ENCODE assay signal across 8 cellular contexts in genomic region chr10:81874878-81875679, GRCh38. TPM values are rescaled to one million over a fixed set of nuclear protein-coding genes. Genes with fewer than 3 reads are reported as not detected.
DNase-seq lines count a peak whose midpoint lies in the region; ATAC-seq and TF ChIP-seq lines count a peak whose summit lies in the region.

Gene NRG3 (plus strand): TSS chr10:81875194.

- H3K4me1 Mint-ChIP-seq in chondrocyte (ENCODE audit: low read depth): peaks cover 4% of the 10 kb centered on the region
- peaks cover 11 to 17% (median 12%) of the 10 kb centered on the region in 3 donors for H3K4me1 Mint-ChIP-seq in naive B cell

- H3K27ac ChIP-seq in C4-2B: no peak within 1 kb of the TSS

- peak; percentile 90 for DNase-seq in H7
- no peak for DNase-seq in chondrocyte (ENCODE audit: low spot score)
- no peak for DNase-seq in naive B cell
- no peak for DNase-seq in NCI-H1105 treated with DMSO at 0.1 percent for 48 hours (lab: John Stamatoyannopoulos, UW)
- no peak for DNase-seq in NCI-H2107 (lab: John Stamatoyannopoulos, UW)
- DNase-seq in activated CD4-positive, alpha-beta T cell treated with anti-CD3 and anti-CD28 coated beads for 48 hours: no peak

- peaks cover 41% of the 10 kb centered on the region for H3K27me3 ChIP-seq in H7 (ENCODE audit: control insufficient read depth, insufficient read depth, low read length)

- H3K4me3 Mint-ChIP-seq in chondrocyte (ENCODE audit: unreplicated experiment) (peak within 1 kb of the TSS; percentile 53), naive B cell (peak within 1 kb of the TSS; percentile 38 to 89 (median 70))

- H3K27me3 Mint-ChIP-seq in chondrocyte (ENCODE audit: low read depth): peaks cover 55% of the 10 kb centered on the region
- H3K27me3 Mint-ChIP-seq in naive B cell: peaks cover 45 to 63% (median 51%) of the 10 kb centered on the region in 3 donors

- H3K36me3 ChIP-seq in H7 (replicated peaks; ENCODE audit: control insufficient read depth, insufficient read depth, low read length): no peaks in the 10 kb centered on the region

- H3K27ac Mint-ChIP-seq in chondrocyte (ENCODE audit: unreplicated experiment) (no peak within 1 kb of the TSS), naive B cell (peak within 1 kb of the TSS in 2 of 6 donors; percentile 40 to 70)

- H3K9me3 Mint-ChIP-seq in chondrocyte (ENCODE audit: low read depth): no peaks in the 10 kb centered on the region
- H3K9me3 Mint-ChIP-seq in naive B cell: peaks cover 0 to 15% (median 4%) of the 10 kb centered on the region in 7 donors

- ATAC-seq in naive B cell (ENCODE audit: low read depth in 2 of 2) (no peak), GM21360 (IDR thresholded peaks at IDR 0.05; ENCODE audit: unreplicated experiment) (no peak)

- H3K4me3 ChIP-seq in H7 (ENCODE audit: insufficient read depth, low read depth, low read length): peak within 1 kb of the TSS; percentile 61

- TF ChIP-seq CTCF in C4-2B (conservative IDR thresholded peaks at IDR 0.05): 0 out of 2 replicates have a peak, but pooled peaks have one; percentile 0
- TF ChIP-seq CTCF in chondrocyte (IDR thresholded peaks at IDR 0.05): no peak

- H3K36me3 Mint-ChIP-seq in chondrocyte (ENCODE audit: low read depth): peaks cover 3% of the 10 kb centered on the region
- peaks cover 0 to 12% of the 10 kb centered on the region in 2 donors for H3K36me3 Mint-ChIP-seq in naive B cell

RNA-seq across cellular contexts. Expression of gene NRG3, which starts in this region (rescaled TPM):
- total RNA-seq in H7 (2014; rRNA removed; shearing (Covaris generic)): 0.62 and 0.78 TPM in 2 replicates
- not detected in 3 replicates for total RNA-seq in chondrocyte
- not detected for polyA plus RNA-seq in naive B cell (ENCODE audit: low read depth in 6 of 6)

Comparison
In these comparisons a context has a peak if more than half of its experiments do, and no peak if none do; other contexts are left out.
1. Peak in DNase-seq and H3K4me3 ChIP-seq in H7; RNA of the gene not detected or under 1 TPM.